11 cellular contexts compared by ENCODE assay signal in genomic region chr2:167509585-167509984, GRCh38.
DNase-seq lines count a peak whose midpoint lies in the region; ATAC-seq and TF ChIP-seq lines count a peak whose summit lies in the region.
"Had no signal": no experiment of that assay in that cellular context is flagged by ENCODE, and none has a peak within 500 bp of the region (broad histone marks: within the 10 kb centered on the region; RNA-seq: fewer than 3 reads in every experiment).

No MANE protein-coding gene starts in this region.

- intact Hi-C loops in vagina (cut with DNase I), result no loop called here

- no peak overlapping the region for H3K4me3 ChIP-seq in cardiac fibroblast (replicated peaks in 1 of 2; ENCODE audit: low read depth in 2 of 2, low read length in 2 of 2)
- no peak overlapping the region for H3K4me3 ChIP-seq in mesendoderm (ENCODE audit: low read length)
- H3K4me3 ChIP-seq in vagina, result no peak overlapping the region
- H3K4me3 ChIP-seq: ascending aorta, lung had no signal

- peak overlapping the region; percentile 78 for H2BK5ac ChIP-seq in mesendoderm (ENCODE audit: low read length)

- no peaks in the 10 kb centered on the region for H3K79me2 ChIP-seq in mesendoderm (ENCODE audit: control insufficient read depth, insufficient read depth, low read length)

- H4K5ac ChIP-seq in mesendoderm (ENCODE audit: low read length), result no peak overlapping the region

- H3K27ac ChIP-seq in mesendoderm (ENCODE audit: low read depth, low read length) (peak overlapping the region; percentile 84), vagina (no peak overlapping the region)
- H3K27ac ChIP-seq: ascending aorta had no signal

- H3K4me1 ChIP-seq in mesendoderm (ENCODE audit: control insufficient read depth, low read depth, low read length), result peaks cover 2% of the 10 kb centered on the region
- no peaks in the 10 kb centered on the region for H3K4me1 ChIP-seq in vagina
- H3K4me1 ChIP-seq: ascending aorta had no signal

- H3K27me3 ChIP-seq in mesendoderm (ENCODE audit: insufficient read depth, low read length, poor library complexity) (no peaks in the 10 kb centered on the region), vagina (no peaks in the 10 kb centered on the region)
- H3K27me3 ChIP-seq: ascending aorta had no signal

- H3K23ac ChIP-seq in mesendoderm (ENCODE audit: low read length), result no peak overlapping the region

- no peak overlapping the region for H2BK120ac ChIP-seq in mesendoderm (ENCODE audit: low read depth, low read length)

- H3K79me1 ChIP-seq in mesendoderm (ENCODE audit: low read length), result no peaks in the 10 kb centered on the region

- H2AK5ac ChIP-seq in mesendoderm (ENCODE audit: low read length), result no peak overlapping the region

- WGBS in mesendoderm (ENCODE audit: extremely low coverage, insufficient coverage, low lambda C conversion rate), result no CpG with 5 or more reads among the region's 4 CpGs

- no peak overlapping the region for H4K8ac ChIP-seq in mesendoderm (ENCODE audit: low read depth, low read length)

- H3K56ac ChIP-seq in mesendoderm (ENCODE audit: low read length), result peak overlapping the region; percentile 56

- H3K18ac ChIP-seq in mesendoderm (ENCODE audit: low read length), result peak overlapping the region; percentile 68

- TF ChIP-seq CTCF in cardiac fibroblast (IDR thresholded peaks at IDR 0.05; ENCODE audit: low read depth, low read length) (no peak), vagina (IDR thresholded peaks at IDR 0.05) (no peak)

- H3K36me3 ChIP-seq in mesendoderm (ENCODE audit: control insufficient read depth, insufficient read depth, low read length), result no peaks in the 10 kb centered on the region
- H3K36me3 ChIP-seq in vagina, result no peaks in the 10 kb centered on the region
- H3K36me3 ChIP-seq: ascending aorta had no signal

- H3K4me2 ChIP-seq in mesendoderm (ENCODE audit: low read length), result no peak overlapping the region

- no peak for ATAC-seq in HG02571 (IDR thresholded peaks at IDR 0.05; ENCODE audit: unreplicated experiment)
- ATAC-seq in GM21515 (IDR thresholded peaks at IDR 0.05; ENCODE audit: unreplicated experiment), result no peak

- H2BK15ac ChIP-seq in mesendoderm (replicated peaks; ENCODE audit: low read depth), result peak overlapping the region; percentile 57

- no peak overlapping the region for H3K4ac ChIP-seq in mesendoderm (ENCODE audit: low read depth, low read length)

- H3K9me3 ChIP-seq in vagina, result no peaks in the 10 kb centered on the region
- H3K9me3 ChIP-seq: ascending aorta had no signal

- DNase-seq in D341Med (ENCODE audit: low spot score), result peak; percentile 10
- DNase-seq in NCI-H1105 treated with DMSO at 0.1 percent for 48 hours (lab: John Stamatoyannopoulos, UW), result peak; percentile 63
- DNase-seq in cardiac fibroblast (ENCODE audit: low read depth in 2 of 2), result peak; percentile 42 to 93
- peak; percentile 97 for DNase-seq in mesendoderm
- DNase-seq in vagina (ENCODE audit: extremely low spot score in 2 of 2), result no peak
- DNase-seq in DMS 273 (lab: John Stamatoyannopoulos, UW; ENCODE audit: unreplicated experiment), result no peak
- DNase-seq: NCI-H1092 treated with DMSO at 0.1 percent for 48 hours had no signal

- no peak for TF ChIP-seq POLR2A in vagina (IDR thresholded peaks at IDR 0.05)

- H3K9ac ChIP-seq in mesendoderm (ENCODE audit: low read length), result no peak overlapping the region

Comparison
In these comparisons a context has a peak if more than half of its experiments do, and no peak if none do; other contexts are left out.
1. DNase-seq: peak in D341Med (single experiment), NCI-H1105 treated with DMSO at 0.1 percent for 48 hours (single experiment), cardiac fibroblast (2 of 2) and mesendoderm (single experiment); none in vagina (0 of 2) and DMS 273 (single experiment).